ENCODE assay signal across 12 cellular contexts in the genomic region with DNA sequence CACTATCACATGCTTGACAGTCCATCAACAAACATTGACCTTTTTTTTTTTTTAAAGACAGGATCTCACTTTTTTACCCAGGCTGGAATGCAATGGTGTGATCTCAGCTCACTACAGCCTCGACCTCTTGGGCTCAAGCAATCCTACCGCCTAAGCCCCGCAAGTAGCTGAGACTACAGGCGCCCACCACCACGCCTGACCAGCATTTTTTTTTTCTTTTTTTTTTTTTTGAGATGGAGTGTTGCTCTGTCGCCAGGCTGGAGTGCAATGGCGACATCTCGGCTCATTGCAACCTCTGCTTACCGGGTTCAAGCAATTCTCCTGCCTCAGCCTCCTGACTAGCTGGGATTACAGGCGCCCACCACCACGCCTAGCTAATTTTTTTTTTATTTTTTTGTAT. TPM values are rescaled to one million over a fixed set of nuclear protein-coding genes. Genes with fewer than 3 reads are reported as not detected.
"Had no signal": no experiment of that assay in that cellular context is flagged by ENCODE, and none has a peak within 500 bp of the region (broad histone marks: within the 10 kb centered on the region; RNA-seq: fewer than 3 reads in every experiment).

No MANE protein-coding gene starts in this region.

RNA-seq across cellular contexts. Expression of a gene that starts 21.9 kb away (rescaled TPM):
- total RNA-seq: activated B cell treated with CpG ODN at 0.5 μM for 24 hours; activated CD4-positive, alpha-beta memory T cell treated with anti-CD3 and anti-CD28 coated beads for 36 hours; activated CD4-positive, alpha-beta T cell treated with anti-CD3 and anti-CD28 coated beads, Interleukin-2, amount 10 ng/mL, durations not matched to agents 24 days and 14 days; activated CD8-positive, alpha-beta memory T cell treated with anti-CD3 and anti-CD28 coated beads for 36 hours; activated CD8-positive, alpha-beta T cell treated with anti-CD3 and anti-CD28 coated beads for 36 hours; activated naive CD4-positive, alpha-beta T cell treated with anti-CD3 and anti-CD28 coated beads for 36 hours; activated naive CD4-positive, alpha-beta T cell treated with anti-CD3 and anti-CD28 coated beads, Interleukin-2, amount 50 U/mL, for 72 hours; activated naive CD8-positive, alpha-beta T cell treated with anti-CD3 and anti-CD28 coated beads for 36 hours; ascending aorta; bronchial epithelial cell had no signal

RNA-seq across cellular contexts. Expression of a gene that starts 24.0 kb away (rescaled TPM):
- total RNA-seq: activated T-helper 1 cell treated with anti-CD3 and anti-CD28 coated beads, Interleukin-12 subunit alpha, Interleukin-12 subunit beta, Interleukin-2, Interleukin-4 antibody, amounts not matched to agents 30 ng/mL and 10 ng/mL and 1 ng/mL, durations not matched to agents 14 hours and 24 hours and 36 hours; ascending aorta; bronchial epithelial cell had no signal

RNA-seq across cellular contexts. Expression of a gene that starts 39.8 kb away (rescaled TPM):
- total RNA-seq: activated CD4-positive, alpha-beta memory T cell treated with anti-CD3 and anti-CD28 coated beads for 36 hours; activated CD4-positive, alpha-beta T cell treated with anti-CD3 and anti-CD28 coated beads, Interleukin-2, amount 10 ng/mL, durations not matched to agents 24 days and 14 days; activated CD8-positive, alpha-beta memory T cell treated with anti-CD3 and anti-CD28 coated beads for 36 hours; activated CD8-positive, alpha-beta T cell treated with anti-CD3 and anti-CD28 coated beads for 36 hours; activated naive CD4-positive, alpha-beta T cell treated with anti-CD3 and anti-CD28 coated beads for 36 hours; activated naive CD4-positive, alpha-beta T cell treated with anti-CD3 and anti-CD28 coated beads, Interleukin-2, amount 50 U/mL, for 72 hours; activated naive CD8-positive, alpha-beta T cell treated with anti-CD3 and anti-CD28 coated beads for 36 hours; activated T-cell treated with anti-CD3 and anti-CD28 coated beads, Interleukin-2, amount 50 U/mL, for 72 hours; activated T-helper 1 cell treated with anti-CD3 and anti-CD28 coated beads, Interleukin-12 subunit alpha, Interleukin-12 subunit beta, Interleukin-2, Interleukin-4 antibody, amounts not matched to agents 30 ng/mL and 10 ng/mL and 1 ng/mL, durations not matched to agents 14 hours and 24 hours and 36 hours had no signal
